Comparison of ENCODE assay signal across 15 cellular contexts in the genomic region with DNA sequence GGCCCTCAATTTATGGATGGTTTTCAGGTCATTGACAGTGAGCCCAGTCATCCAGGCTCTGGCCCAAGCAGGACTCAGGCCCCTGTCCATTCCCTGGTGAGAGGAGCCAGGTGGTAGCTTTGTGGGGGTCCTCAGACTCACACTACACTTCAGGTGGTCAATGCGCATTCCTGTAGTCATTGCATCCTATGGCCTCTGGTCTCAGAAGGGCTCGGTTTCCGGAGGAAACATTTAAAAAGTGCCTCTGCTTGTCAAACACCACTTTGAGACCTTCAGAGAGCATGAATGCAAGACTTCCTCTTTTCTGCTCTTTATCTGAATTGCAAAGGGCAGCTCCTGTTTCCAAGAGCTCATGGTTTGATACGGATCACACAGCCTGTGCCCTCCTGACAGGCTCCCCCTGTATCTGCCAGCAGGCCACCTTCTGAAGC. TPM values are rescaled to one million over a fixed set of nuclear protein-coding genes. Genes with fewer than 3 reads are reported as not detected.
DNase-seq lines count a peak whose midpoint lies in the region; ATAC-seq and TF ChIP-seq lines count a peak whose summit lies in the region.
"Had no signal": no experiment of that assay in that cellular context is flagged by ENCODE, and none has a peak within 500 bp of the region (broad histone marks: within the 10 kb centered on the region; RNA-seq: fewer than 3 reads in every experiment).

No MANE protein-coding gene starts in this region.

- no peaks in the 10 kb centered on the region for H4K20me1 ChIP-seq in BLaER1 treated with 17β-estradiol and CSF1 and Interleukin-3, amounts not matched to agents 10 nM and 100 nM

- H3K9me3 ChIP-seq in BLaER1 treated with 17β-estradiol and CSF1 and Interleukin-3, amounts not matched to agents 10 nM and 100 nM (replicated peaks in 1 of 11) = no peaks in the 10 kb centered on the region
- no peaks in the 10 kb centered on the region for H3K9me3 ChIP-seq in WERI-Rb-1 (ENCODE audit: severe bottlenecking)
- H3K9me3 ChIP-seq in spleen = no peaks in the 10 kb centered on the region
- H3K9me3 ChIP-seq: adrenal gland had no signal

- TF ChIP-seq CTCF in WERI-Rb-1 (IDR thresholded peaks at IDR 0.05; ENCODE audit: low read depth, low read length) = no peak
- TF ChIP-seq CTCF in spleen (IDR thresholded peaks at IDR 0.05 in 8 of 11, conservative IDR thresholded peaks at IDR 0.05 in 3 of 11) = no peak
- TF ChIP-seq CTCF in foreskin keratinocyte (conservative IDR thresholded peaks at IDR 0.05) = no peak

- no peak overlapping the region for H3K4me3 ChIP-seq in BLaER1 treated with 17β-estradiol and CSF1 and Interleukin-3, amounts not matched to agents 10 nM and 100 nM
- H3K4me3 ChIP-seq in WERI-Rb-1 (ENCODE audit: low read depth, low read length) (no peak overlapping the region), spleen (no peak overlapping the region)
- H3K4me3 ChIP-seq: adrenal gland had no signal

- no peaks in the 10 kb centered on the region for H3K27me3 ChIP-seq in BLaER1 treated with 17β-estradiol and CSF1 and Interleukin-3, amounts not matched to agents 10 nM and 100 nM
- H3K27me3 ChIP-seq in WERI-Rb-1 (ENCODE audit: insufficient read depth, low read depth, severe bottlenecking) (no peaks in the 10 kb centered on the region), spleen (replicated peaks in 1 of 7) (no peaks in the 10 kb centered on the region), foreskin keratinocyte (no peaks in the 10 kb centered on the region)
- H3K27me3 ChIP-seq: adrenal gland had no signal

- DNase-seq in NAMALWA (ENCODE audit: low spot score) (peak; percentile 8), cerebellar cortex (ENCODE audit: low spot score) (peak; percentile 22), WERI-Rb-1 (no peak), spleen (no peak), foreskin keratinocyte (no peak)
- DNase-seq: activated T-cell treated with anti-CD3 and anti-CD28 coated beads, Interleukin-2, amount 50 U/mL, for 1 hour; adrenal gland; cortex of kidney; NCI-H1417; NCI-H526; SHP77 treated with DMSO at 0.1 percent for 48 hours; stimulated activated CD4-positive, alpha-beta T cell treated with anti-CD3 and anti-CD28 coated beads, Interleukin-12 subunit alpha, Interleukin-12 subunit beta, amount 100 ng/mL, for 4 hours had no signal

- no peak for TF ChIP-seq POLR2A in spleen (IDR thresholded peaks at IDR 0.05)

- 17 to 51% (median 18%) methylated on average over 4 of the region's 4 CpGs for WGBS in spleen, 5 donors

- H3K27ac ChIP-seq in BLaER1 treated with 17β-estradiol and CSF1 and Interleukin-3, amounts not matched to agents 10 nM and 100 nM = no peak overlapping the region
- no peak overlapping the region for H3K27ac ChIP-seq in WERI-Rb-1
- peak overlapping the region in 1 of 8 donors; percentile 21 for H3K27ac ChIP-seq in spleen
- no peak overlapping the region for H3K27ac ChIP-seq in foreskin keratinocyte
- H3K27ac ChIP-seq: adrenal gland had no signal

- H3K36me3 ChIP-seq in BLaER1 treated with 17β-estradiol and CSF1 and Interleukin-3, amounts not matched to agents 10 nM and 100 nM = no peaks in the 10 kb centered on the region
- no peaks in the 10 kb centered on the region for H3K36me3 ChIP-seq in WERI-Rb-1
- no peaks in the 10 kb centered on the region for H3K36me3 ChIP-seq in spleen
- H3K36me3 ChIP-seq: adrenal gland had no signal

- peaks cover 10 to 17% (median 14%) of the 10 kb centered on the region in 10 experiments for H3K4me1 ChIP-seq in BLaER1 treated with 17β-estradiol and CSF1 and Interleukin-3, amounts not matched to agents 10 nM and 100 nM
- H3K4me1 ChIP-seq in spleen = peaks cover 0 to 20% (median 14%) of the 10 kb centered on the region in 6 donors
- H3K4me1 ChIP-seq in foreskin keratinocyte = peaks cover 10% of the 10 kb centered on the region
- H3K4me1 ChIP-seq: adrenal gland had no signal

- no peak overlapping the region; a peak in 1 of 22 replicates for H3K9ac ChIP-seq in BLaER1 treated with 17β-estradiol and CSF1 and Interleukin-3, amounts not matched to agents 10 nM and 100 nM

- peak overlapping the region; percentile 34 to 57 (median 43); a peak in 21 of 22 replicates for H3K4me2 ChIP-seq in BLaER1 treated with 17β-estradiol and CSF1 and Interleukin-3, amounts not matched to agents 10 nM and 100 nM

- intact Hi-C loops in spleen (cut with DNase I; ENCODE audit: low total_unique reads) = no loop called here

- ATAC-seq in HG02610 (IDR thresholded peaks at IDR 0.05; ENCODE audit: unreplicated experiment) (peak; percentile 61), GM21528 (IDR thresholded peaks at IDR 0.05; ENCODE audit: low FRiP score, unreplicated experiment) (no peak), foreskin keratinocyte (no peak)

RNA-seq across cellular contexts. Expression of gene LGALSL, which starts 20.3 kb away (rescaled TPM):
- total RNA-seq in spleen (10 to 100 TPM in 6 of 7 donors, 1 to 10 TPM in 1; 8.2 to 16.6 (median 13.3) TPM), foreskin keratinocyte (14.7 and 21.1 TPM in 2 replicates)
- polyA plus RNA-seq in spleen (1 to 10 TPM; 2.4 to 4.8 (median 2.4) TPM), foreskin keratinocyte (13.6 and 21.5 TPM in 2 replicates)

RNA-seq across cellular contexts. Expression of gene AFTPH, which starts 49.9 kb away (rescaled TPM):
- total RNA-seq in spleen (10 to 100 TPM; 36.9 to 71.1 (median 49.4) TPM), foreskin keratinocyte (29.2 and 31.1 TPM in 2 replicates)
- polyA plus RNA-seq in spleen (10 to 100 TPM; 41.7 to 64.8 (median 50.3) TPM), foreskin keratinocyte (15.9 and 18.2 TPM in 2 replicates)

Comparison
In these comparisons a context has a peak if more than half of its experiments do, and no peak if none do; other contexts are left out.
1. DNase-seq: peak in NAMALWA (single experiment) and cerebellar cortex (single experiment); none in WERI-Rb-1 (single experiment), spleen (single experiment) and foreskin keratinocyte (0 of 2).